In genomic region chr13:98869408-98870090, GRCh38 we compare ENCODE assay signal across 11 cellular contexts.
DNase-seq lines count a peak whose midpoint lies in the region; TF ChIP-seq lines count a peak whose summit lies in the region.
"Had no signal": no experiment of that assay in that cellular context is flagged by ENCODE, and none has a peak within 500 bp of the region (broad histone marks: within the 10 kb centered on the region; RNA-seq: fewer than 3 reads in every experiment).

No MANE protein-coding gene starts in this region.

- H3K27ac Mint-ChIP-seq in MCF 10A (ENCODE audit: low read depth, unreplicated experiment): no peak overlapping the region
- H3K27ac Mint-ChIP-seq: activated naive CD8-positive, alpha-beta T cell treated with anti-CD3 and anti-CD28 coated beads, Interleukin-2, amount 50 U/mL, for 24 hours had no signal

- intact Hi-C loops in MCF 10A (cut with micrococcal nuclease) (no loop called here), breast epithelium (cut with DNase I; ENCODE audit: low total_unique reads) (no loop called here), PC-9 (cut with micrococcal nuclease; ENCODE audit: unreplicated experiment) (no loop called here), thyroid gland (cut with DNase I) (no loop called here)

- H3K4me3 ChIP-seq in breast epithelium (no peak overlapping the region), PC-9 (no peak overlapping the region), fibroblast of villous mesenchyme (ENCODE audit: low read depth, low read length) (no peak overlapping the region), thyroid gland (replicated peaks in 1 of 3) (no peak overlapping the region)
- H3K4me3 ChIP-seq: esophagus squamous epithelium had no signal

- H3K27me3 ChIP-seq in breast epithelium (no peaks in the 10 kb centered on the region), PC-9 (ENCODE audit: insufficient read depth, low read depth) (no peaks in the 10 kb centered on the region), thyroid gland (no peaks in the 10 kb centered on the region)
- H3K27me3 ChIP-seq: esophagus squamous epithelium had no signal

- no peak overlapping the region for H2AFZ ChIP-seq in PC-9

- WGBS in thyroid gland, 2 donors: 60 to 62% methylated on average over 6 of the region's 6 CpGs

- POLR2A ChIA-PET in MCF 10A (lab: Yijun Ruan, JAX) (interaction anchor here (0.6 to 0.7 kb wide), 2 partner anchors 156 to 157 kb away, joined by 3 read pairs; no protein-coding TSS in a partner anchor), PC-9 (lab: Charles Lee; ENCODE audit: unreplicated experiment) (no interaction called here)

- no peaks in the 10 kb centered on the region for H3K27me3 Mint-ChIP-seq in MCF 10A (ENCODE audit: insufficient read depth, unreplicated experiment)
- H3K27me3 Mint-ChIP-seq: activated naive CD8-positive, alpha-beta T cell treated with anti-CD3 and anti-CD28 coated beads, Interleukin-2, amount 50 U/mL, for 24 hours; IgD-negative memory B cell had no signal

- H3K79me2 ChIP-seq in PC-9 (ENCODE audit: low read depth): no peaks in the 10 kb centered on the region

- peaks cover 5% of the 10 kb centered on the region for H3K9me3 Mint-ChIP-seq in MCF 10A (ENCODE audit: unreplicated experiment)

- TF ChIP-seq POLR2A in breast epithelium (IDR thresholded peaks at IDR 0.05) (no peak), thyroid gland (IDR thresholded peaks at IDR 0.05) (no peak)

- H4K20me1 ChIP-seq in PC-9 (ENCODE audit: insufficient read depth): no peaks in the 10 kb centered on the region

- no peaks in the 10 kb centered on the region for H3F3A ChIP-seq in PC-9 (ENCODE audit: insufficient read depth, low read depth)

- CTCF ChIA-PET in MCF 10A (lab: Yijun Ruan, JAX): interaction anchor here (0.6 to 1.7 kb wide), 10 partner anchors 12 to 396 kb away, joined by 3 to 10 read pairs (median 4); no protein-coding TSS in a partner anchor
- CTCF ChIA-PET in PC-9 (lab: Charles Lee): no interaction called here

- H3K4me1 ChIP-seq in breast epithelium (no peaks in the 10 kb centered on the region), PC-9 (replicated peaks; ENCODE audit: insufficient read depth) (no peaks in the 10 kb centered on the region), thyroid gland (no peaks in the 10 kb centered on the region)
- H3K4me1 ChIP-seq: esophagus squamous epithelium had no signal

- H3K4me3 Mint-ChIP-seq in MCF 10A (ENCODE audit: unreplicated experiment): no peak overlapping the region
- H3K4me3 Mint-ChIP-seq: activated naive CD8-positive, alpha-beta T cell treated with anti-CD3 and anti-CD28 coated beads, Interleukin-2, amount 50 U/mL, for 24 hours; IgD-negative memory B cell had no signal

- H3K4me1 Mint-ChIP-seq in MCF 10A (ENCODE audit: insufficient read depth, unreplicated experiment): no peaks in the 10 kb centered on the region

- H3K4me2 ChIP-seq in PC-9: no peak overlapping the region

- H3K9me3 ChIP-seq in breast epithelium: peaks cover 8 to 10% of the 10 kb centered on the region in 2 donors
- peaks cover 7% of the 10 kb centered on the region; the same call in 1 of the 2 replicates for H3K9me3 ChIP-seq in PC-9 (ENCODE audit: insufficient read depth, low read depth)
- H3K9me3 ChIP-seq in thyroid gland: no peaks in the 10 kb centered on the region

- peaks cover 74% of the 10 kb centered on the region for H3K36me3 Mint-ChIP-seq in MCF 10A (ENCODE audit: insufficient read depth, unreplicated experiment)

- H3K36me3 ChIP-seq in breast epithelium (peaks cover 3% of the 10 kb centered on the region), PC-9 (ENCODE audit: low read depth) (peaks cover 10% of the 10 kb centered on the region; the same call in 1 of the 2 replicates), thyroid gland (peaks cover 33 to 34% of the 10 kb centered on the region in 2 donors)

- no peaks in the 10 kb centered on the region for H3K9me2 ChIP-seq in PC-9 (ENCODE audit: insufficient read depth)

- TF ChIP-seq CTCF in MCF 10A (IDR thresholded peaks at IDR 0.05; ENCODE audit: unreplicated experiment) (peak; percentile 30), breast epithelium (IDR thresholded peaks at IDR 0.05) (no peak), PC-9 (conservative IDR thresholded peaks at IDR 0.05) (peak; percentile 61), fibroblast of villous mesenchyme (IDR thresholded peaks at IDR 0.05; ENCODE audit: insufficient read depth, low read depth, low read length) (peak; percentile 23), thyroid gland (IDR thresholded peaks at IDR 0.05) (peak in 3 of 6 experiments; percentile 8 to 28 (median 16))

- BruUV-seq in MCF 10A (replicated peaks; lab: Mats Ljungman, UMichigan) (no TSS peak), PC-9 (replicated peaks; lab: Mats Ljungman, UMichigan) (no TSS peak)

- H3K27ac ChIP-seq in breast epithelium (no peak overlapping the region), PC-9 (no peak overlapping the region), thyroid gland (no peak overlapping the region)
- H3K27ac ChIP-seq: esophagus squamous epithelium had no signal

- DNase-seq in MCF 10A (ENCODE audit: unreplicated experiment): peak; percentile 8
- DNase-seq in breast epithelium (ENCODE audit: low spot score in 2 of 2): no peak
- no peak for DNase-seq in PC-9
- no peak for DNase-seq in fibroblast of villous mesenchyme (ENCODE audit: low read depth)
- peak; percentile 74 to 80 for DNase-seq in thyroid gland
- DNase-seq in iPS-NIHi7 (ENCODE audit: extremely low spot score): no peak
- DNase-seq in SKM-1 (lab: John Stamatoyannopoulos, UW; ENCODE audit: unreplicated experiment): no peak
- no peak for DNase-seq in NCI-H2029 (lab: John Stamatoyannopoulos, UW)
- DNase-seq: activated naive CD8-positive, alpha-beta T cell treated with anti-CD3 and anti-CD28 coated beads, Interleukin-2, amount 50 U/mL, for 24 hours; esophagus squamous epithelium had no signal

Comparison
In these comparisons a context has a peak if more than half of its experiments do, and no peak if none do; other contexts are left out.
1. DNase-seq: peak in MCF 10A (single experiment) and thyroid gland (2 of 2); none in breast epithelium (0 of 2), PC-9 (0 of 2), fibroblast of villous mesenchyme (single experiment), iPS-NIHi7 (single experiment), SKM-1 (single experiment) and NCI-H2029 (single experiment).
2. CTCF ChIP-seq: peak in MCF 10A (single experiment), PC-9 (single experiment) and fibroblast of villous mesenchyme (single experiment); none in breast epithelium (0 of 3).